ENCODE assay signal across 29 cellular contexts in genomic region chr16:59905131-59905530, GRCh38.
"Had no signal": no experiment of that assay in that cellular context is flagged by ENCODE, and none has a peak within 500 bp of the region (broad histone marks: within the 10 kb centered on the region; RNA-seq: fewer than 3 reads in every experiment).

No MANE protein-coding gene starts in this region.

- H3K27ac ChIP-seq: brain microvascular endothelial cell, spleen, suprapubic skin, tibial artery, upper lobe of right lung had no signal

- DNase-seq: activated CD4-positive, alpha-beta T cell treated with anti-CD3 and anti-CD28 coated beads for 36 hours; activated CD4-positive, alpha-beta T cell treated with anti-CD3 and anti-CD28 coated beads, Interleukin-2, amount 50 U/mL, for 4 hours; activated CD4-positive, CD25-positive, alpha-beta regulatory T cell; activated gamma-delta T cell; activated naive CD4-positive, alpha-beta T cell treated with anti-CD3 and anti-CD28 coated beads, Interleukin-2, amount 10 ng/mL, durations not matched to agents 7 days and 5 days; activated naive CD8-positive, alpha-beta T cell treated with anti-CD3 and anti-CD28 coated beads, Interleukin-2, amount 10 ng/mL, durations not matched to agents 7 days and 5 days; activated T-cell treated with anti-CD3 and anti-CD28 coated beads for 4 hours; amniotic stem cell; central memory CD4-positive, alpha-beta T cell; esophagus squamous epithelium; left ventricle myocardium superior; midbrain; naive thymus-derived CD4-positive, alpha-beta T cell; nucleus accumbens; right cardiac atrium; spleen; stimulated activated naive CD4-positive, alpha-beta T cell; T-helper 1 cell; tibial artery; upper lobe of right lung had no signal

- H3K36me3 ChIP-seq: brain microvascular endothelial cell, esophagus squamous epithelium, spleen, suprapubic skin, tibial artery, upper lobe of right lung had no signal

- H3K9me3 ChIP-seq: esophagus squamous epithelium, suprapubic skin, tibial artery, upper lobe of right lung had no signal

- ATAC-seq: activated CD4-positive, alpha-beta T cell treated with anti-CD3 and anti-CD28 coated beads for 36 hours; left ventricle myocardium superior; naive thymus-derived CD4-positive, alpha-beta T cell; right cardiac atrium; upper lobe of right lung had no signal

- H3K4me1 Mint-ChIP-seq: activated CD4-positive, alpha-beta T cell treated with anti-CD3 and anti-CD28 coated beads for 36 hours; activated naive CD4-positive, alpha-beta T cell treated with anti-CD3 and anti-CD28 coated beads, Interleukin-2, amount 10 ng/mL, durations not matched to agents 7 days and 5 days; activated naive CD8-positive, alpha-beta T cell treated with anti-CD3 and anti-CD28 coated beads, Interleukin-2, amount 10 ng/mL, durations not matched to agents 7 days and 5 days; naive thymus-derived CD4-positive, alpha-beta T cell had no signal

- H3K36me3 Mint-ChIP-seq: activated naive CD4-positive, alpha-beta T cell treated with anti-CD3 and anti-CD28 coated beads, Interleukin-2, amount 10 ng/mL, durations not matched to agents 7 days and 5 days; activated naive CD8-positive, alpha-beta T cell treated with anti-CD3 and anti-CD28 coated beads, Interleukin-2, amount 10 ng/mL, durations not matched to agents 7 days and 5 days; naive thymus-derived CD4-positive, alpha-beta T cell had no signal

- H3K4me3 Mint-ChIP-seq: activated CD4-positive, alpha-beta T cell treated with anti-CD3 and anti-CD28 coated beads for 36 hours; activated naive CD4-positive, alpha-beta T cell treated with anti-CD3 and anti-CD28 coated beads, Interleukin-2, amount 10 ng/mL, durations not matched to agents 7 days and 5 days; activated naive CD8-positive, alpha-beta T cell treated with anti-CD3 and anti-CD28 coated beads, Interleukin-2, amount 10 ng/mL, durations not matched to agents 7 days and 5 days; activated T-helper 1 cell treated with anti-CD3 and anti-CD28 coated beads, Interleukin-12 subunit alpha, Interleukin-12 subunit beta, Interleukin-2, Interleukin-4 antibody, amounts not matched to agents 30 ng/mL and 10 ng/mL and 1 ng/mL, durations not matched to agents 14 hours and 24 hours and 36 hours; naive thymus-derived CD4-positive, alpha-beta T cell; neural crest cell; T-helper 2 cell treated with Interferon-gamma antibody and Interleukin-4, amounts not matched to agents 5 μg/mL and 100 μg/mL, for 36 hours had no signal

- H3K4me1 ChIP-seq: spleen, suprapubic skin, tibial artery, upper lobe of right lung had no signal

- H3K27me3 Mint-ChIP-seq: activated CD4-positive, alpha-beta T cell treated with anti-CD3 and anti-CD28 coated beads for 36 hours; activated naive CD4-positive, alpha-beta T cell treated with anti-CD3 and anti-CD28 coated beads, Interleukin-2, amount 10 ng/mL, durations not matched to agents 7 days and 5 days; activated naive CD8-positive, alpha-beta T cell treated with anti-CD3 and anti-CD28 coated beads, Interleukin-2, amount 10 ng/mL, durations not matched to agents 7 days and 5 days; naive thymus-derived CD4-positive, alpha-beta T cell had no signal

- H3K27me3 ChIP-seq: brain microvascular endothelial cell, esophagus squamous epithelium, spleen, suprapubic skin, tibial artery, upper lobe of right lung had no signal

- FAIRE-seq: astrocyte, endothelial cell of umbilical vein, frontal cortex, islet of Langerhans had no signal

- H3K9me3 Mint-ChIP-seq: activated naive CD8-positive, alpha-beta T cell treated with anti-CD3 and anti-CD28 coated beads, Interleukin-2, amount 10 ng/mL, durations not matched to agents 7 days and 5 days; neural crest cell had no signal

- H3K27ac Mint-ChIP-seq: activated CD4-positive, alpha-beta T cell treated with anti-CD3 and anti-CD28 coated beads for 36 hours; activated naive CD4-positive, alpha-beta T cell treated with anti-CD3 and anti-CD28 coated beads, Interleukin-2, amount 10 ng/mL, durations not matched to agents 7 days and 5 days; activated naive CD8-positive, alpha-beta T cell treated with anti-CD3 and anti-CD28 coated beads, Interleukin-2, amount 10 ng/mL, durations not matched to agents 7 days and 5 days; activated T-helper 1 cell treated with anti-CD3 and anti-CD28 coated beads, Interleukin-12 subunit alpha, Interleukin-12 subunit beta, Interleukin-2, Interleukin-4 antibody, amounts not matched to agents 30 ng/mL and 10 ng/mL and 1 ng/mL, durations not matched to agents 14 hours and 24 hours and 36 hours; naive thymus-derived CD4-positive, alpha-beta T cell; T-helper 2 cell treated with Interferon-gamma antibody and Interleukin-4, amounts not matched to agents 5 μg/mL and 100 μg/mL, for 36 hours had no signal

- H3K4me3 ChIP-seq: esophagus squamous epithelium, spleen, suprapubic skin, tibial artery, upper lobe of right lung had no signal
